Comparison of ENCODE assay signal across 19 cellular contexts in the genomic region with DNA sequence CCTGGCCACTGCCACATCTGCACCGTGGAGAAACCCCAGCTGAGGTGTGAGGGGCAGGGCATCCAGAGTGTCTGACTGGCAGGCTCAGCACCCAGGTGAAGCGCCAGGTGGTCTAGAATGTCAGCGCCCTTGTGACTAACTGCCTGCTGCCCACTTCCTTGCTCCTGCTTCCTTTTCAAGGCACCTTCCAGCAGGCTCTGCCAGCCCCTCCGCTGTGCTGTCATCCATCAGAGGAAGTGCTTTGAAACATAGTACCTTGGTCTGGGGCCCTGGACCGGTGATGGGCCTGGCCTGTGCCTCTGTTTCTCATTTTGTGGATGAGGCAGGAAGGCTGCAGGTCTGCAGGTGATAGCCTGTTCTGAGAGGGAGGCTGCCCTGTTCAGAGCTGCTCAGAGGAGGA. TPM values are rescaled to one million over a fixed set of nuclear protein-coding genes. Genes with fewer than 3 reads are reported as not detected.
DNase-seq lines count a peak whose midpoint lies in the region; ATAC-seq and TF ChIP-seq lines count a peak whose summit lies in the region.
"Had no signal": no experiment of that assay in that cellular context is flagged by ENCODE, and none has a peak within 500 bp of the region (broad histone marks: within the 10 kb centered on the region; RNA-seq: fewer than 3 reads in every experiment).

No MANE protein-coding gene starts in this region.

- H3K36me3 ChIP-seq in MM.1S (replicated peaks; ENCODE audit: insufficient read depth, low read length), result no peaks in the 10 kb centered on the region
- H3K36me3 ChIP-seq in esophagus (ENCODE audit: control insufficient read depth in 2 of 2, insufficient read depth in 2 of 2, low read length in 1 of 2), result peaks cover 0 to 5% of the 10 kb centered on the region in 2 donors
- peaks cover 0 to 5% (median 0%) of the 10 kb centered on the region in 4 donors for H3K36me3 ChIP-seq in stomach
- H3K36me3 ChIP-seq: suprapubic skin had no signal

- WGBS in esophagus, 2 donors, result 63 to 66% methylated on average over 5 of the region's 5 CpGs
- 47 to 79% (median 72%) methylated on average over 3 to 5 of the region's 5 CpGs for WGBS in stomach, 5 donors

- peak overlapping the region; percentile 57 for H3K27ac ChIP-seq in MM.1S (ENCODE audit: low read length)
- H3K27ac ChIP-seq in esophagus (ENCODE audit: low read depth in 2 of 2, low read length in 1 of 2), result peak overlapping the region in 1 of 2 donors; percentile 77
- H3K27ac ChIP-seq in stomach, result peak overlapping the region in 3 of 5 donors; percentile 13 to 59 (median 42)
- H3K27ac ChIP-seq: suprapubic skin had no signal

- no peak for TF ChIP-seq EP300 in stomach (IDR thresholded peaks at IDR 0.05)

- H3K9me3 Mint-ChIP-seq in activated naive CD8-positive, alpha-beta T cell treated with anti-CD3 and anti-CD28 coated beads, Interleukin-2, amount 10 ng/mL, durations not matched to agents 7 days and 5 days, result no peaks in the 10 kb centered on the region
- no peaks in the 10 kb centered on the region for H3K9me3 Mint-ChIP-seq in activated naive CD8-positive, alpha-beta T cell treated with anti-CD3 and anti-CD28 coated beads, Interleukin-2, amount 50 U/mL, for 24 hours
- H3K9me3 Mint-ChIP-seq: activated CD4-positive, alpha-beta memory T cell treated with anti-CD3 and anti-CD28 coated beads for 36 hours had no signal

- H4K20me1 ChIP-seq in MM.1S (ENCODE audit: insufficient read depth, low read length), result no peaks in the 10 kb centered on the region

- DNase-seq in activated naive CD8-positive, alpha-beta T cell treated with anti-CD3 and anti-CD28 coated beads, Interleukin-2, amount 10 ng/mL, durations not matched to agents 7 days and 5 days, result peak; percentile 58
- no peak for DNase-seq in activated naive CD8-positive, alpha-beta T cell treated with anti-CD3 and anti-CD28 coated beads, Interleukin-2, amount 50 U/mL, for 24 hours
- peak; percentile 41 for DNase-seq in MM.1S
- DNase-seq in stomach, result no peak
- no peak for DNase-seq in NCI-H446 treated with DMSO at 0.1 percent for 48 hours (lab: John Stamatoyannopoulos, UW)
- DNase-seq in GM10248 (ENCODE audit: extremely low spot score), result no peak
- DNase-seq: activated CD4-positive, alpha-beta memory T cell treated with anti-CD3 and anti-CD28 coated beads for 36 hours; amygdala; mesendoderm; NCI-H187; NCI-H524 treated with DMSO at 0.1 percent for 48 hours; OCI-M1; SK-N-SH had no signal

- peaks cover 27% of the 10 kb centered on the region for H3K4me1 ChIP-seq in MM.1S (ENCODE audit: low read length)
- H3K4me1 ChIP-seq in esophagus (ENCODE audit: control insufficient read depth in 2 of 2, insufficient read depth in 2 of 2, low read length in 1 of 2), result peaks cover 2 to 8% of the 10 kb centered on the region in 2 donors
- H3K4me1 ChIP-seq in stomach, result peaks cover 53 to 89% (median 62%) of the 10 kb centered on the region in 4 donors

- H3K27me3 ChIP-seq in MM.1S (replicated peaks; ENCODE audit: insufficient read depth, low read length), result peaks cover 20% of the 10 kb centered on the region
- H3K27me3 ChIP-seq in esophagus (ENCODE audit: control insufficient read depth in 1 of 2, insufficient read depth in 2 of 2, low read length in 2 of 2), result no peaks in the 10 kb centered on the region
- H3K27me3 ChIP-seq in stomach, result peaks cover 0 to 54% (median 16%) of the 10 kb centered on the region in 3 donors

- peak overlapping the region; percentile 74 for H3K27ac Mint-ChIP-seq in activated naive CD8-positive, alpha-beta T cell treated with anti-CD3 and anti-CD28 coated beads, Interleukin-2, amount 10 ng/mL, durations not matched to agents 7 days and 5 days
- H3K27ac Mint-ChIP-seq in activated naive CD8-positive, alpha-beta T cell treated with anti-CD3 and anti-CD28 coated beads, Interleukin-2, amount 50 U/mL, for 24 hours, result no peak overlapping the region
- H3K27ac Mint-ChIP-seq: activated CD4-positive, alpha-beta memory T cell treated with anti-CD3 and anti-CD28 coated beads for 36 hours had no signal

- H3K9ac ChIP-seq in MM.1S (ENCODE audit: low read length), result no peak overlapping the region
- H3K9ac ChIP-seq: SK-N-SH had no signal

- peak overlapping the region; percentile 25 for H3K4me2 ChIP-seq in MM.1S (ENCODE audit: low read depth, low read length)
- H3K4me2 ChIP-seq: SK-N-SH had no signal

- peaks cover 51% of the 10 kb centered on the region for H3K4me1 Mint-ChIP-seq in activated naive CD8-positive, alpha-beta T cell treated with anti-CD3 and anti-CD28 coated beads, Interleukin-2, amount 10 ng/mL, durations not matched to agents 7 days and 5 days
- peaks cover 37% of the 10 kb centered on the region for H3K4me1 Mint-ChIP-seq in activated naive CD8-positive, alpha-beta T cell treated with anti-CD3 and anti-CD28 coated beads, Interleukin-2, amount 50 U/mL, for 24 hours

- H3K27me3 Mint-ChIP-seq in activated naive CD8-positive, alpha-beta T cell treated with anti-CD3 and anti-CD28 coated beads, Interleukin-2, amount 10 ng/mL, durations not matched to agents 7 days and 5 days, result peaks cover 29% of the 10 kb centered on the region
- peaks cover 31% of the 10 kb centered on the region for H3K27me3 Mint-ChIP-seq in activated naive CD8-positive, alpha-beta T cell treated with anti-CD3 and anti-CD28 coated beads, Interleukin-2, amount 50 U/mL, for 24 hours

- POLR2A ChIA-PET in activated naive CD8-positive, alpha-beta T cell treated with anti-CD3 and anti-CD28 coated beads, Interleukin-2, amount 10 ng/mL, durations not matched to agents 7 days and 5 days (lab: Charles Lee), result interaction anchor here (0.6 to 2.7 kb wide), 6 partner anchors 13 to 70 kb away, joined by 3 to 10 read pairs (median 8); partner anchors contain the start of gene SPNS3
- POLR2A ChIA-PET in GM10248 (lab: Yijun Ruan, JAX), result interaction anchor here (0.6 kb wide), 1 partner anchor 71 kb away, joined by 4 read pairs; no protein-coding TSS in a partner anchor

- ATAC-seq in activated naive CD8-positive, alpha-beta T cell treated with anti-CD3 and anti-CD28 coated beads, Interleukin-2, amount 10 ng/mL, durations not matched to agents 7 days and 5 days (ENCODE audit: low read depth), result peak; percentile 64
- no peak for ATAC-seq in activated naive CD8-positive, alpha-beta T cell treated with anti-CD3 and anti-CD28 coated beads, Interleukin-2, amount 50 U/mL, for 24 hours
- no peak for ATAC-seq in GM21367 (IDR thresholded peaks at IDR 0.05; ENCODE audit: unreplicated experiment)

- TF ChIP-seq CTCF in MM.1S (IDR thresholded peaks at IDR 0.05; ENCODE audit: low read length), result no peak
- TF ChIP-seq CTCF in stomach (IDR thresholded peaks at IDR 0.05), result no peak
- TF ChIP-seq CTCF in GM10248 (IDR thresholded peaks at IDR 0.05; ENCODE audit: control extremely low read depth, extremely low read depth, low read depth, missing control alignments), result no peak

- intact Hi-C loops in stomach (cut with DNase I; ENCODE audit: low total_unique reads), result no loop called here

- no peaks in the 10 kb centered on the region for H3K9me3 ChIP-seq in MM.1S (replicated peaks; ENCODE audit: insufficient read depth, low read length)
- peaks cover 0 to 3% of the 10 kb centered on the region in 2 donors for H3K9me3 ChIP-seq in esophagus (ENCODE audit: control insufficient read depth in 2 of 2, insufficient read depth in 1 of 2, low read depth in 1 of 2, low read length in 1 of 2)
- no peaks in the 10 kb centered on the region for H3K9me3 ChIP-seq in stomach
- H3K9me3 ChIP-seq: SK-N-SH, suprapubic skin had no signal

- CTCF ChIA-PET in GM10248 (lab: Yijun Ruan, JAX), result interaction anchor here (1.1 to 1.3 kb wide), 2 partner anchors 10 to 21 kb away, joined by 3 to 4 read pairs; no protein-coding TSS in a partner anchor

- peaks cover 7% of the 10 kb centered on the region; the same call in 1 of the 2 replicates for H3F3A ChIP-seq in MM.1S (ENCODE audit: insufficient read depth, low read length)

- H3K9me2 ChIP-seq in MM.1S (replicated peaks; ENCODE audit: insufficient read depth, low read length), result no peaks in the 10 kb centered on the region
- H3K9me2 ChIP-seq: SK-N-SH had no signal

- H3K79me2 ChIP-seq in MM.1S (ENCODE audit: low read length), result peaks cover 18% of the 10 kb centered on the region

- H3K4me3 ChIP-seq in MM.1S (ENCODE audit: low read length), result no peak overlapping the region
- H3K4me3 ChIP-seq in esophagus (ENCODE audit: low read depth in 1 of 2, low read length in 2 of 2), result peak overlapping the region; percentile 17 to 18
- no peak overlapping the region for H3K4me3 ChIP-seq in stomach
- H3K4me3 ChIP-seq: suprapubic skin had no signal

- peak overlapping the region; percentile 66 for H3K4me3 Mint-ChIP-seq in activated naive CD8-positive, alpha-beta T cell treated with anti-CD3 and anti-CD28 coated beads, Interleukin-2, amount 10 ng/mL, durations not matched to agents 7 days and 5 days
- no peak overlapping the region for H3K4me3 Mint-ChIP-seq in activated naive CD8-positive, alpha-beta T cell treated with anti-CD3 and anti-CD28 coated beads, Interleukin-2, amount 50 U/mL, for 24 hours
- H3K4me3 Mint-ChIP-seq: activated CD4-positive, alpha-beta memory T cell treated with anti-CD3 and anti-CD28 coated beads for 36 hours had no signal

- H2AFZ ChIP-seq in MM.1S (ENCODE audit: low read length), result peak overlapping the region; percentile 55; the same call in 1 of the 2 replicates

- peaks cover 2% of the 10 kb centered on the region for H3K36me3 Mint-ChIP-seq in activated naive CD8-positive, alpha-beta T cell treated with anti-CD3 and anti-CD28 coated beads, Interleukin-2, amount 10 ng/mL, durations not matched to agents 7 days and 5 days
- H3K36me3 Mint-ChIP-seq in activated naive CD8-positive, alpha-beta T cell treated with anti-CD3 and anti-CD28 coated beads, Interleukin-2, amount 50 U/mL, for 24 hours (ENCODE audit: low read depth), result no peaks in the 10 kb centered on the region
- H3K36me3 Mint-ChIP-seq: activated CD4-positive, alpha-beta memory T cell treated with anti-CD3 and anti-CD28 coated beads for 36 hours had no signal

- TF ChIP-seq POLR2A in stomach (IDR thresholded peaks at IDR 0.05), result no peak

RNA-seq across cellular contexts. Expression of gene SPNS2, which starts 5.5 kb away (rescaled TPM):
- total RNA-seq in activated naive CD8-positive, alpha-beta T cell treated with anti-CD3 and anti-CD28 coated beads, Interleukin-2, amount 10 ng/mL, durations not matched to agents 7 days and 5 days, result 1 to 10 TPM; 6.7 to 6.9 TPM
- polyA plus RNA-seq in esophagus, result 100 to 1,000 TPM in 1 of 2 donors, 10 to 100 TPM in 1; 95.3 to 238 TPM
- 10 to 100 TPM in 4 of 5 donors, 1 to 10 TPM in 1; 4.1 to 67.7 (median 27.7) TPM for total RNA-seq in stomach
- polyA plus RNA-seq in stomach, result 10 to 100 TPM; 13.7 to 30.0 (median 20.3) TPM

RNA-seq across cellular contexts. Expression of gene MYBBP1A, which starts 51.0 kb away (rescaled TPM):
- 10 to 100 TPM; 59.1 to 61.6 TPM for total RNA-seq in activated naive CD8-positive, alpha-beta T cell treated with anti-CD3 and anti-CD28 coated beads, Interleukin-2, amount 10 ng/mL, durations not matched to agents 7 days and 5 days
- polyA plus RNA-seq in esophagus (10 to 100 TPM; 32.6 to 44.8 TPM), stomach (10 to 100 TPM; 14.1 to 32.2 (median 21.5) TPM)
- 100 to 1,000 TPM in 2 of 5 donors, 10 to 100 TPM in 3; 38.6 to 237 (median 73.2) TPM for total RNA-seq in stomach

RNA-seq across cellular contexts. Expression of gene GGT6, which starts 56.2 kb away (rescaled TPM):
- total RNA-seq in activated naive CD8-positive, alpha-beta T cell treated with anti-CD3 and anti-CD28 coated beads, Interleukin-2, amount 10 ng/mL, durations not matched to agents 7 days and 5 days, result not detected
- polyA plus RNA-seq in esophagus, result 10 to 100 TPM; 49.5 to 72.3 TPM
- 100 to 1,000 TPM in 1 of 5 donors, 10 to 100 TPM in 3, 1 to 10 TPM in 1; 5.8 to 147 (median 11.6) TPM for total RNA-seq in stomach
- 10 to 100 TPM in 2 of 3 donors, 1 to 10 TPM in 1; 4.4 to 22.2 (median 18.8) TPM for polyA plus RNA-seq in stomach
- total RNA-seq: activated CD4-positive, alpha-beta memory T cell treated with anti-CD3 and anti-CD28 coated beads for 36 hours; H4; M059J had no signal
- polyA plus RNA-seq: neural cell, SK-N-SH had no signal

Comparison
In these comparisons a context has a peak if more than half of its experiments do, and no peak if none do; other contexts are left out.
1. DNase-seq: peak in activated naive CD8-positive, alpha-beta T cell treated with anti-CD3 and anti-CD28 coated beads, Interleukin-2, amount 10 ng/mL, durations not matched to agents 7 days and 5 days (single experiment) and MM.1S (single experiment); none in activated naive CD8-positive, alpha-beta T cell treated with anti-CD3 and anti-CD28 coated beads, Interleukin-2, amount 50 U/mL, for 24 hours (single experiment), stomach (single experiment), NCI-H446 treated with DMSO at 0.1 percent for 48 hours (single experiment) and GM10248 (single experiment).
2. H3K4me3 ChIP-seq: peak in esophagus (2 of 2); none in MM.1S (single experiment) and stomach (0 of 4).
3. RNA of gene GGT6, which starts 56.2 kb away (total RNA-seq): 5.8 to 147 TPM in stomach; not detected in activated naive CD8-positive, alpha-beta T cell treated with anti-CD3 and anti-CD28 coated beads, Interleukin-2, amount 10 ng/mL, durations not matched to agents 7 days and 5 days; every median in the first group is over 4 times any median in the second.